Comparison of ENCODE assay signal across 25 cellular contexts in the genomic region with DNA sequence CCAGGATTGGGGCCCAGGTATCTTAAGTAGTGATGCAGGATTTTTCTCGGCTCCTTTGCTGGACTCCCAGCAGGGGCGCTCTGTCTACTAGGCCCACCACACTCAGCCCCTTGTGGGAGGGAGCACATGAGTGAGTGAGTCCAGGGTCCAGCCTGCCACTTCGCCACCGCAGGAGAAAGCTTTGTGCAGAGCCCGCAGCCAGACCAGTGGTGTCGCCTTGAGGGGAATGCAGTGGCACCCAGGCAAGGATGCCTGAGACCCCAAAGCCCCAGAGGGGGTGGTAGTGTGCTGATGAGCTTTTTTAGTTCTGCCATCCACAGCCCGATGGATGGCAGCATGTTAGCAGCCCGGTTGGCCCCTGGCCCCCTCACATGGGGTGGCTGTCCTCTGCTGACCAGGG. TPM values are rescaled to one million over a fixed set of nuclear protein-coding genes. Genes with fewer than 3 reads are reported as not detected.
DNase-seq lines count a peak whose midpoint lies in the region; ATAC-seq, FAIRE-seq and TF ChIP-seq lines count a peak whose summit lies in the region.
"Had no signal": no experiment of that assay in that cellular context is flagged by ENCODE, and none has a peak within 500 bp of the region (broad histone marks: within the 10 kb centered on the region; RNA-seq: fewer than 3 reads in every experiment).

No MANE protein-coding gene starts in this region.

- H3K4me3 ChIP-seq in Caco-2 (ENCODE audit: low read depth, low read length) (no peak overlapping the region), Karpas-422 (ENCODE audit: low read length) (no peak overlapping the region), K562 (no peak overlapping the region)
- H3K4me3 ChIP-seq: BLaER1, SK-N-MC had no signal

- H3K9me2 ChIP-seq in Karpas-422 (replicated peaks; ENCODE audit: insufficient read depth, low read length): no peaks in the 10 kb centered on the region

- no peak for TF ChIP-seq EP300 in K562 (IDR thresholded peaks at IDR 0.05; ENCODE audit: low read length)

- H3K4me3 Mint-ChIP-seq in Caco-2 (ENCODE audit: unreplicated experiment): no peak overlapping the region
- H3K4me3 Mint-ChIP-seq: activated CD8-positive, alpha-beta T cell treated with anti-CD3 and anti-CD28 coated beads for 36 hours; activated naive CD8-positive, alpha-beta T cell treated with anti-CD3 and anti-CD28 coated beads, Interleukin-2, amount 50 U/mL, for 24 hours; stimulated activated effector memory CD8-positive, alpha-beta T cell treated with anti-CD3 and anti-CD28 coated beads, Interleukin-12 subunit alpha, Interleukin-12 subunit beta, amount 100 ng/mL, for 72 hours; type B pancreatic cell had no signal

- intact Hi-C loops in Caco-2 (cut with micrococcal nuclease; ENCODE audit: unreplicated experiment) (no loop called here), K562 (cut with micrococcal nuclease) (no loop called here)

- H3K4me1 Mint-ChIP-seq in Caco-2 (ENCODE audit: low read depth, unreplicated experiment): no peaks in the 10 kb centered on the region
- H3K4me1 Mint-ChIP-seq: stimulated activated effector memory CD8-positive, alpha-beta T cell treated with anti-CD3 and anti-CD28 coated beads, Interleukin-12 subunit alpha, Interleukin-12 subunit beta, amount 100 ng/mL, for 72 hours had no signal

- no peaks in the 10 kb centered on the region for H3K36me3 Mint-ChIP-seq in Caco-2 (ENCODE audit: insufficient read depth, unreplicated experiment)
- H3K36me3 Mint-ChIP-seq: type B pancreatic cell had no signal

- CTCF ChIA-PET in Caco-2 (lab: Charles Lee) (no interaction called here), K562 (lab: Yijun Ruan, JAX; ENCODE audit: low intra/inter-chr PET ratio) (no interaction called here)

- H3K27ac Mint-ChIP-seq in Caco-2 (ENCODE audit: unreplicated experiment): no peak overlapping the region
- H3K27ac Mint-ChIP-seq: activated CD8-positive, alpha-beta T cell treated with anti-CD3 and anti-CD28 coated beads for 36 hours; activated naive CD8-positive, alpha-beta T cell treated with anti-CD3 and anti-CD28 coated beads, Interleukin-2, amount 50 U/mL, for 24 hours; stimulated activated effector memory CD8-positive, alpha-beta T cell treated with anti-CD3 and anti-CD28 coated beads, Interleukin-12 subunit alpha, Interleukin-12 subunit beta, amount 100 ng/mL, for 72 hours; type B pancreatic cell had no signal

- H3K36me3 ChIP-seq in Caco-2 (ENCODE audit: control insufficient read depth, insufficient read depth, low read length) (no peaks in the 10 kb centered on the region), Karpas-422 (ENCODE audit: insufficient read depth, low read length) (no peaks in the 10 kb centered on the region), K562 (ENCODE audit: control insufficient read depth, insufficient read depth, low read length) (no peaks in the 10 kb centered on the region)
- H3K36me3 ChIP-seq: BLaER1 had no signal

- TF ChIP-seq POLR2A in K562 (conservative IDR thresholded peaks at IDR 0.05): no peak

- H3K9me3 Mint-ChIP-seq in Caco-2 (ENCODE audit: unreplicated experiment): no peaks in the 10 kb centered on the region
- H3K9me3 Mint-ChIP-seq: activated CD8-positive, alpha-beta T cell treated with anti-CD3 and anti-CD28 coated beads for 36 hours; activated naive CD8-positive, alpha-beta T cell treated with anti-CD3 and anti-CD28 coated beads, Interleukin-2, amount 50 U/mL, for 24 hours; stimulated activated effector memory CD8-positive, alpha-beta T cell treated with anti-CD3 and anti-CD28 coated beads, Interleukin-12 subunit alpha, Interleukin-12 subunit beta, amount 100 ng/mL, for 72 hours; type B pancreatic cell had no signal

- POLR2A ChIA-PET in Caco-2 (lab: Charles Lee): no interaction called here
- POLR2A ChIA-PET in K562 (lab: Yijun Ruan, JAX): no interaction called here

- H3K4me1 ChIP-seq in Caco-2 (no peaks in the 10 kb centered on the region), Karpas-422 (ENCODE audit: low read length) (peaks cover 5% of the 10 kb centered on the region), K562 (replicated peaks in 1 of 2; ENCODE audit: control insufficient read depth in 2 of 2, insufficient read depth in 2 of 2, low read length in 2 of 2) (peaks cover 0 to 6% of the 10 kb centered on the region in 2 experiments; a peak in 2 of 5 replicates)

- 49% methylated on average over 7 of the region's 8 CpGs for WGBS in K562 (ENCODE audit: insufficient coverage, low coverage, missing lambda C conversion rate)

- H3K9me1 ChIP-seq in K562 (ENCODE audit: control insufficient read depth, insufficient read depth, low read length): no peaks in the 10 kb centered on the region

- ATAC-seq in K562 (peak; percentile 51), GM19395 (IDR thresholded peaks at IDR 0.05; ENCODE audit: unreplicated experiment) (no peak), HG03565 (IDR thresholded peaks at IDR 0.05; ENCODE audit: unreplicated experiment) (no peak), GM21360 (IDR thresholded peaks at IDR 0.05; ENCODE audit: unreplicated experiment) (no peak)
- ATAC-seq: activated CD8-positive, alpha-beta T cell treated with anti-CD3 and anti-CD28 coated beads for 36 hours; activated naive CD8-positive, alpha-beta T cell treated with anti-CD3 and anti-CD28 coated beads, Interleukin-2, amount 50 U/mL, for 24 hours; sciatic nerve; stimulated activated effector memory CD8-positive, alpha-beta T cell treated with anti-CD3 and anti-CD28 coated beads, Interleukin-12 subunit alpha, Interleukin-12 subunit beta, amount 100 ng/mL, for 72 hours had no signal

- H2AFZ ChIP-seq in Karpas-422 (ENCODE audit: low read length) (no peak overlapping the region), K562 (ENCODE audit: low read depth, low read length) (no peak overlapping the region)

- H3K9ac ChIP-seq in Karpas-422 (ENCODE audit: low read length) (no peak overlapping the region), K562 (ENCODE audit: insufficient read depth in 1 of 2, low read depth in 2 of 2, low read length in 2 of 2) (peak overlapping the region in 1 of 2 experiments; percentile 59; a peak in 1 of 4 replicates)
- H3K9ac ChIP-seq: BLaER1 had no signal

- no peaks in the 10 kb centered on the region for H3K27me3 ChIP-seq in Caco-2 (replicated peaks; ENCODE audit: control insufficient read depth, insufficient read depth, low read length)
- no peaks in the 10 kb centered on the region for H3K27me3 ChIP-seq in Karpas-422 (ENCODE audit: low read length)
- H3K27me3 ChIP-seq in K562 (ENCODE audit: control insufficient read depth in 2 of 2, insufficient read depth in 2 of 2, low read length in 2 of 2): peaks cover 4 to 12% of the 10 kb centered on the region in 2 experiments; a peak in 4 of 5 replicates
- H3K27me3 ChIP-seq: BLaER1 had no signal

- TF ChIP-seq CTCF in Caco-2 (IDR thresholded peaks at IDR 0.05; ENCODE audit: insufficient read depth in 1 of 2, low read depth in 1 of 2, low read length in 1 of 2, severe bottlenecking in 1 of 2, unreplicated experiment in 1 of 2) (peak in 1 of 2 experiments; percentile 38), K562 (IDR thresholded peaks at IDR 0.05 in 2 of 3, conservative IDR thresholded peaks at IDR 0.05 in 1 of 3; ENCODE audit: insufficient read depth in 2 of 3, low read depth in 1 of 3, low read length in 3 of 3) (peak; percentile 5 to 26 (median 23); a peak in 3 of 6 replicates)

- H4K20me1 ChIP-seq in Karpas-422 (ENCODE audit: insufficient read depth, low read depth, low read length) (no peaks in the 10 kb centered on the region), K562 (replicated peaks; ENCODE audit: control insufficient read depth, insufficient read depth, low read length) (no peaks in the 10 kb centered on the region; the same call in 1 of the 2 replicates)
- H4K20me1 ChIP-seq: BLaER1 had no signal

- H3K79me2 ChIP-seq in Karpas-422 (ENCODE audit: low read length) (no peaks in the 10 kb centered on the region), K562 (ENCODE audit: control insufficient read depth, insufficient read depth, low read length) (no peaks in the 10 kb centered on the region; the same call in 2 of the 3 replicates)

- H3K9me3 ChIP-seq in Caco-2: no peaks in the 10 kb centered on the region
- H3K9me3 ChIP-seq in Karpas-422 (ENCODE audit: low read length): no peaks in the 10 kb centered on the region
- no peaks in the 10 kb centered on the region for H3K9me3 ChIP-seq in K562 (replicated peaks; ENCODE audit: control insufficient read depth, insufficient read depth, low read depth, low read length)
- H3K9me3 ChIP-seq: BLaER1 had no signal

- no peak overlapping the region for H3K27ac ChIP-seq in Karpas-422 (ENCODE audit: low read length)
- no peak overlapping the region for H3K27ac ChIP-seq in K562 (ENCODE audit: extremely low read depth, low read depth, low read length)
- H3K27ac ChIP-seq: BLaER1, RWPE1 had no signal

- H3K27me3 Mint-ChIP-seq in Caco-2 (ENCODE audit: insufficient read depth, unreplicated experiment): no peaks in the 10 kb centered on the region

- DNase-seq in Caco-2: peak; percentile 40 to 53
- peak; percentile 63 for DNase-seq in Karpas-422
- peak in 1 of 4 experiments; percentile 9 for DNase-seq in K562 (ENCODE audit: extremely low read depth in 1 of 4, low spot score in 3 of 4)
- DNase-seq in iPS-NIHi7 (ENCODE audit: extremely low spot score): peak; percentile 33
- DNase-seq in kidney glomerular epithelial cell (lab: John Stamatoyannopoulos, UW): no peak
- DNase-seq: activated CD4-positive, CD25-positive, alpha-beta regulatory T cell treated with anti-CD3 and anti-CD28 coated beads, Interleukin-2, amount 50 U/mL, for 72 hours; activated CD8-positive, alpha-beta T cell treated with anti-CD3 and anti-CD28 coated beads for 36 hours; activated gamma-delta T cell treated with Interleukin-2 at 50 U/mL for 16 hours; activated naive CD8-positive, alpha-beta T cell treated with anti-CD3 and anti-CD28 coated beads, Interleukin-2, amount 50 U/mL, for 24 hours; IMR-90; NCI-H1105 treated with DMSO at 0.1 percent for 48 hours; NCI-H2029; NCI-H526; stimulated activated CD4-positive, alpha-beta T cell treated with anti-CD3 and anti-CD28 coated beads, Interleukin-4, amount 100 ng/mL, for 24 hours had no signal

- in situ Hi-C loops in K562 (cut with MboI): no loop called here

- no peak for TF ChIP-seq RAD21 in K562 (CRISPR knock-in tag; conservative IDR thresholded peaks at IDR 0.05 in 1 of 2, IDR thresholded peaks at IDR 0.05 in 1 of 2)

- BruUV-seq in Caco-2 (replicated peaks; lab: Mats Ljungman, UMichigan) (no TSS peak), K562 (replicated peaks; lab: Mats Ljungman, UMichigan) (no TSS peak)

- H3K4me2 ChIP-seq in Karpas-422 (ENCODE audit: low read depth, low read length, poor library complexity, severe bottlenecking) (no peak overlapping the region), K562 (ENCODE audit: insufficient read depth, low read length) (no peak overlapping the region)
- H3K4me2 ChIP-seq: BLaER1 had no signal

- no peak for FAIRE-seq in K562 (lab: Jason Lieb, UNC)
- FAIRE-seq: G401.6, TTC549 had no signal

RNA-seq across cellular contexts. Expression of a gene that starts 5.4 kb away (rescaled TPM):
- total RNA-seq in Caco-2 (2022): 135 TPM in 2 replicates
- total RNA-seq in Karpas-422 (2014; rRNA removed; shearing (Covaris generic); ENCODE audit: low replicate concordance): 41.3 and 77.0 TPM in 2 replicates
- 19.2 and 23.2 TPM in 2 replicates for total RNA-seq in K562 (2011; cell fraction: chromatin; rRNA removed; ENCODE audit: low replicate concordance)
- total RNA-seq in K562 (2011; cell fraction: nucleolus; rRNA removed): 8.3 and 10.9 TPM in 2 replicates
- 17.0 and 21.3 TPM in 2 replicates for total RNA-seq in K562 (2011; cell fraction: nucleoplasm; rRNA removed)
- 72.2 and 79.7 TPM in 2 replicates for total RNA-seq in K562 (2014; rRNA removed)
- total RNA-seq in K562 (2014; rRNA removed; fragmentation: Illumina TruSeq; extraction: Trizol): 120 and 138 TPM in 2 replicates
- 102 and 114 TPM in 2 replicates for total RNA-seq in K562 (2015; rRNA removed; fragmentation: Illumina TruSeq; extraction: Trizol)
- total RNA-seq in K562 (2021): 79.0 and 88.8 TPM in 2 replicates
- polyA plus RNA-seq in K562 (2011; rRNA removed): 77.0 and 95.6 TPM in 2 replicates
- polyA plus RNA-seq in K562 (2011; cell fraction: cytosol; rRNA removed): 26.8 and 52.8 TPM in 2 replicates
- polyA plus RNA-seq in K562 (2011; cell fraction: nucleus; rRNA removed): 17.0 and 29.5 TPM in 2 replicates
- polyA plus RNA-seq in K562 (2012): 71.7 and 82.1 TPM in 2 replicates
- polyA plus RNA-seq in K562 (2014; fragmentation: Illumina TruSeq; extraction: Trizol): 99.3 and 116 TPM in 2 replicates
- 100 to 1,000 TPM; 175 to 183 TPM for polyA plus RNA-seq in K562 (2014; fragmentation: Nextera tagmentation; extraction: Ambion mirVana)
- polyA plus RNA-seq in K562 (2014; rRNA removed): 88.8 and 94.7 TPM in 2 replicates
- polyA minus RNA-seq in K562 (2011; rRNA and poly(A)+ RNA removed): 77.5 and 78.7 TPM in 2 replicates
- polyA minus RNA-seq in K562 (2011; cell fraction: cytosol; rRNA and poly(A)+ RNA removed): 43.8 and 60.3 TPM in 2 replicates
- polyA minus RNA-seq in K562 (2011; cell fraction: nucleus; rRNA and poly(A)+ RNA removed): 6.6 and 18.2 TPM in 2 replicates

RNA-seq across cellular contexts. Expression of a gene that starts 9.0 kb away (rescaled TPM):
- total RNA-seq in Caco-2 (2022) (1.8 and 2.3 TPM in 2 replicates), K562 (2014; rRNA removed) (not detected in 2 replicates), K562 (2014; rRNA removed; fragmentation: Illumina TruSeq; extraction: Trizol) (not detected in 2 replicates), K562 (2015; rRNA removed; fragmentation: Illumina TruSeq; extraction: Trizol) (not detected in 2 replicates), K562 (2021) (not detected in 2 replicates)
- total RNA-seq in Karpas-422 (2014; rRNA removed; shearing (Covaris generic); ENCODE audit: low replicate concordance): not detected in 2 replicates
- not detected in 2 replicates for total RNA-seq in K562 (2011; cell fraction: chromatin; rRNA removed; ENCODE audit: low replicate concordance)
- total RNA-seq in K562 (2011; cell fraction: nucleolus; rRNA removed): not detected in 2 replicates
- total RNA-seq in K562 (2011; cell fraction: nucleoplasm; rRNA removed): not detected in 2 replicates
- polyA plus RNA-seq in K562 (2011; rRNA removed) (not detected in 2 replicates), K562 (2014; fragmentation: Illumina TruSeq; extraction: Trizol) (not detected in 2 replicates), K562 (2014; fragmentation: Nextera tagmentation; extraction: Ambion mirVana) (not detected), K562 (2014; rRNA removed) (not detected in 2 replicates)
- polyA plus RNA-seq in K562 (2011; cell fraction: cytosol; rRNA removed): not detected in 2 replicates
- polyA plus RNA-seq in K562 (2011; cell fraction: nucleus; rRNA removed): not detected in 2 replicates
- not detected in 2 replicates for polyA plus RNA-seq in K562 (2012)
- not detected in 2 replicates for polyA minus RNA-seq in K562 (2011; rRNA and poly(A)+ RNA removed)
- polyA minus RNA-seq in K562 (2011; cell fraction: cytosol; rRNA and poly(A)+ RNA removed): not detected in 2 replicates
- polyA minus RNA-seq in K562 (2011; cell fraction: nucleus; rRNA and poly(A)+ RNA removed): not detected in 2 replicates
- total RNA-seq: activated CD8-positive, alpha-beta T cell treated with anti-CD3 and anti-CD28 coated beads for 36 hours had no signal
